1 cellular context compared by ENCODE assay signal in genomic region chr17:30812218-30813177, GRCh38.
TF ChIP-seq lines count a peak whose summit lies in the region.

No MANE protein-coding gene starts in this region.

TF ChIP-seq in WTC11, 78 proteins besides CTCF, POLR2A, EP300 and RAD21 (continued from another document):
- TF ChIP-seq ATF3 (CRISPR knock-in tag; conservative IDR thresholded peaks at IDR 0.05) = no peak
- no peak for TF ChIP-seq ARID4B (CRISPR knock-in tag; IDR thresholded peaks at IDR 0.05; ENCODE audit: borderline replicate concordance)
- no peak for TF ChIP-seq ZNF138 (CRISPR knock-in tag; conservative IDR thresholded peaks at IDR 0.05)
- TF ChIP-seq EMX1 (CRISPR knock-in tag; IDR thresholded peaks at IDR 0.05) = no peak
- no peak for TF ChIP-seq RORB (CRISPR knock-in tag; IDR thresholded peaks at IDR 0.05)
- TF ChIP-seq KAT7 (CRISPR knock-in tag; IDR thresholded peaks at IDR 0.05; ENCODE audit: borderline replicate concordance) = no peak
TF ChIP-seq in WTC11: peak in this region for 0.
